Comparison of ENCODE assay signal across 25 cellular contexts in the genomic region with DNA sequence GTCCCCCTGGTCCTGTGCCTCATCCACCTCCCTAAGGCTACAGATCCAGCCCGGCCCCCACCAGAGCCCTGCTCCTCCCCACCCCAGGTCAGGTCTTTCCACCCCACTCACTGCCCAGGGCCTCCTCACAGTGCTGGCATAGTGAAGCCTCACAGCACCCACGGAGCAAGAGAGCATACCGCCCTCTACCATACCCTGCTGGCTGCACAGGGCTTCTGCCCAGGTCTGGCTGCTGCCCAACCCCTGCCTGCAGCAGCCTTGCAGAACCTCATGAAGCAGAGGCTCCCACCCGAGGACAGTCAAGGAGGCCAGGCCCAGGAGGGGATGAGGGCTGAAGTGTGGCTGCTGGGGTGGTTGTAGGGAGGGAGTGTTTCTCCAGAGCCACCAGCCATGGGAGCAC. TPM values are rescaled to one million over a fixed set of nuclear protein-coding genes. Genes with fewer than 3 reads are reported as not detected.
DNase-seq lines count a peak whose midpoint lies in the region; ATAC-seq, FAIRE-seq and TF ChIP-seq lines count a peak whose summit lies in the region.
"Had no signal": no experiment of that assay in that cellular context is flagged by ENCODE, and none has a peak within 500 bp of the region (broad histone marks: within the 10 kb centered on the region; RNA-seq: fewer than 3 reads in every experiment).

No MANE protein-coding gene starts in this region.

- no peak overlapping the region for H4K91ac ChIP-seq in IMR-90 (ENCODE audit: insufficient read depth, low read depth, low read length)

- no peaks in the 10 kb centered on the region for H3K79me1 ChIP-seq in IMR-90 (ENCODE audit: low read depth in 1 of 2, low read length in 2 of 2)

- H3K4me3 ChIP-seq in IMR-90 (ENCODE audit: insufficient read depth, low read depth, low read length) (no peak overlapping the region), Panc1 (ENCODE audit: low read depth in 2 of 2, low read length in 2 of 2) (no peak overlapping the region), kidney (ENCODE audit: low read length in 2 of 2) (no peak overlapping the region)
- H3K4me3 ChIP-seq: adrenal gland, breast epithelium, coronary artery, tibial nerve had no signal

- H3K4me1 Mint-ChIP-seq in activated CD4-positive, alpha-beta memory T cell treated with anti-CD3 and anti-CD28 coated beads for 36 hours (ENCODE audit: low read depth): peaks cover 12% of the 10 kb centered on the region
- H3K4me1 Mint-ChIP-seq: memory B cell had no signal

- H3K9me3 Mint-ChIP-seq in activated CD4-positive, alpha-beta memory T cell treated with anti-CD3 and anti-CD28 coated beads for 36 hours: no peaks in the 10 kb centered on the region
- H3K9me3 Mint-ChIP-seq: activated CD4-positive, alpha-beta memory T cell treated with anti-CD3 and anti-CD28 coated beads, Interleukin-2, amount 10 ng/mL, durations not matched to agents 7 days and 5 days; CD4-positive, alpha-beta memory T cell; memory B cell had no signal

- CTCF ChIA-PET in IMR-90 (lab: Yijun Ruan, JAX) (no interaction called here), Panc1 (lab: Charles Lee) (no interaction called here)
- CTCF ChIA-PET in activated CD4-positive, alpha-beta memory T cell treated with anti-CD3 and anti-CD28 coated beads for 36 hours (lab: Charles Lee): no interaction called here

- peaks cover 12% of the 10 kb centered on the region; the same call in 1 of the 2 replicates for H3K9me3 ChIP-seq in IMR-90 (ENCODE audit: control insufficient read depth, insufficient read depth, low read length)
- no peaks in the 10 kb centered on the region for H3K9me3 ChIP-seq in Panc1 (ENCODE audit: control insufficient read depth, insufficient read depth, low read depth, low read length)
- H3K9me3 ChIP-seq in kidney (ENCODE audit: control insufficient read depth in 1 of 2, low read length in 2 of 2): no peaks in the 10 kb centered on the region
- H3K9me3 ChIP-seq: adrenal gland, breast epithelium had no signal

- peaks cover 29% of the 10 kb centered on the region for H3K27me3 Mint-ChIP-seq in activated CD4-positive, alpha-beta memory T cell treated with anti-CD3 and anti-CD28 coated beads for 36 hours

- H3K4me3 Mint-ChIP-seq in activated CD4-positive, alpha-beta memory T cell treated with anti-CD3 and anti-CD28 coated beads for 36 hours: no peak overlapping the region
- H3K4me3 Mint-ChIP-seq: activated CD4-positive, alpha-beta memory T cell treated with anti-CD3 and anti-CD28 coated beads, Interleukin-2, amount 10 ng/mL, durations not matched to agents 7 days and 5 days; CD4-positive, alpha-beta memory T cell; memory B cell had no signal

- FAIRE-seq in kidney (lab: Jason Lieb, UNC): no peak
- FAIRE-seq: endometrium, GM12892, small intestine had no signal

- H3K18ac ChIP-seq in IMR-90 (ENCODE audit: low read depth, low read length): no peak overlapping the region

- TF ChIP-seq CTCF in IMR-90 (conservative IDR thresholded peaks at IDR 0.05; ENCODE audit: low read depth, low read length) (no peak), Panc1 (IDR thresholded peaks at IDR 0.05) (no peak; the same call in 1 of the 2 replicates), kidney (IDR thresholded peaks at IDR 0.05; ENCODE audit: borderline replicate concordance, extremely low read depth, insufficient read depth) (no peak)

- H2AFZ ChIP-seq in IMR-90 (replicated peaks; ENCODE audit: low read length, poor library complexity): peak overlapping the region; percentile 32

- no peak overlapping the region for H3K9ac ChIP-seq in IMR-90 (ENCODE audit: low read depth, low read length)
- H3K9ac ChIP-seq in kidney (ENCODE audit: low read length in 2 of 2): no peak overlapping the region
- H3K9ac ChIP-seq: KMS-11 had no signal

- H3K4me2 ChIP-seq in IMR-90 (ENCODE audit: low read depth, low read length): no peak overlapping the region
- H3K4me2 ChIP-seq: KMS-11 had no signal

- no peaks in the 10 kb centered on the region for H3K36me3 Mint-ChIP-seq in activated CD4-positive, alpha-beta memory T cell treated with anti-CD3 and anti-CD28 coated beads for 36 hours
- H3K36me3 Mint-ChIP-seq: CD4-positive, alpha-beta memory T cell; memory B cell had no signal

- no peaks in the 10 kb centered on the region for H4K20me1 ChIP-seq in IMR-90 (ENCODE audit: insufficient read depth, low read length)

- POLR2A ChIA-PET in IMR-90 (lab: Charles Lee; ENCODE audit: unreplicated experiment): no interaction called here
- POLR2A ChIA-PET in Panc1 (lab: Charles Lee): no interaction called here
- POLR2A ChIA-PET in activated CD4-positive, alpha-beta memory T cell treated with anti-CD3 and anti-CD28 coated beads for 36 hours (lab: Charles Lee): no interaction called here

- H2BK15ac ChIP-seq in IMR-90 (ENCODE audit: low read depth, low read length): no peak overlapping the region

- H3K14ac ChIP-seq in IMR-90 (replicated peaks; ENCODE audit: low read depth, low read length): no peak overlapping the region

- in situ Hi-C loops in IMR-90 (cut with MboI; ENCODE audit: low sequenced_read_pairs) (no loop called here), Panc1 (cut with HindIII; ENCODE audit: low pct_unique_long_range_greater_than_20kb, low sequenced_read_pairs) (no loop called here)

- TF ChIP-seq POLR2A in IMR-90 (IDR thresholded peaks at IDR 0.05; ENCODE audit: low read depth, low read length): no peak

- ATAC-seq in IMR-90 (ENCODE audit: low read depth) (no peak), Panc1 (peak; percentile 26)

- no peak overlapping the region for H3K27ac ChIP-seq in IMR-90 (ENCODE audit: insufficient read depth, low read length)
- H3K27ac ChIP-seq in Panc1 (ENCODE audit: low read length): no peak overlapping the region
- H3K27ac ChIP-seq in kidney (ENCODE audit: low read depth in 2 of 2, low read length in 2 of 2): no peak overlapping the region
- H3K27ac ChIP-seq: adrenal gland, breast epithelium, coronary artery, KMS-11, tibial nerve had no signal

- H2BK20ac ChIP-seq in IMR-90 (ENCODE audit: low read depth, low read length): no peak overlapping the region

- no peak for DNase-seq in IMR-90
- DNase-seq in Panc1 (ENCODE audit: low read depth, low spot score): no peak
- DNase-seq in kidney: peak; percentile 49
- DNase-seq in NCI-H1105 treated with DMSO at 0.1 percent for 48 hours (lab: John Stamatoyannopoulos, UW): no peak
- DNase-seq in activated CD4-positive, alpha-beta memory T cell treated with anti-CD3 and anti-CD28 coated beads for 36 hours: no peak
- DNase-seq: activated CD4-positive, alpha-beta memory T cell treated with anti-CD3 and anti-CD28 coated beads, Interleukin-2, amount 10 ng/mL, durations not matched to agents 7 days and 5 days; activated gamma-delta T cell; adrenal gland; CD4-positive, alpha-beta memory T cell; DMS79; HCEC 1CT; NCI-H187 treated with DMSO at 0.1 percent for 48 hours; NCI-H526 treated with DMSO at 0.1 percent for 48 hours; small intestine; stimulated activated naive CD4-positive, alpha-beta T cell; T1000 had no signal

- H3K23ac ChIP-seq in IMR-90 (ENCODE audit: low read depth, low read length): no peak overlapping the region

- H3K36me3 ChIP-seq in IMR-90 (ENCODE audit: control insufficient read depth, insufficient read depth, low read length) (no peaks in the 10 kb centered on the region), Panc1 (ENCODE audit: control insufficient read depth, insufficient read depth, low read length) (no peaks in the 10 kb centered on the region), kidney (ENCODE audit: control insufficient read depth in 1 of 2, insufficient read depth in 2 of 2, low read length in 2 of 2) (no peaks in the 10 kb centered on the region)
- H3K36me3 ChIP-seq: adrenal gland, breast epithelium, tibial nerve had no signal

- H3K4me1 ChIP-seq in IMR-90 (ENCODE audit: control insufficient read depth, insufficient read depth, low read length) (peaks cover 2% of the 10 kb centered on the region; the same call in 1 of the 2 replicates), Panc1 (ENCODE audit: control insufficient read depth, insufficient read depth, low read length) (peaks cover 3% of the 10 kb centered on the region; the same call in 1 of the 2 replicates), kidney (ENCODE audit: control insufficient read depth in 1 of 2, insufficient read depth in 1 of 2, low read depth in 1 of 2, low read length in 2 of 2) (peaks cover 0 to 5% of the 10 kb centered on the region in 2 donors)
- H3K4me1 ChIP-seq: adrenal gland, breast epithelium had no signal

- no peak overlapping the region for H3K56ac ChIP-seq in IMR-90 (ENCODE audit: extremely low read depth, insufficient read depth, low read length)

- H2AK9ac ChIP-seq in IMR-90 (replicated peaks; ENCODE audit: low read depth, low read length, poor library complexity): no peak overlapping the region

- BruUV-seq in IMR-90 (replicated peaks; lab: Mats Ljungman, UMichigan) (no TSS peak), Panc1 (replicated peaks; lab: Mats Ljungman, UMichigan) (no TSS peak)

- H3K27ac Mint-ChIP-seq in activated CD4-positive, alpha-beta memory T cell treated with anti-CD3 and anti-CD28 coated beads for 36 hours: no peak overlapping the region
- H3K27ac Mint-ChIP-seq: activated CD4-positive, alpha-beta memory T cell treated with anti-CD3 and anti-CD28 coated beads, Interleukin-2, amount 10 ng/mL, durations not matched to agents 7 days and 5 days; CD4-positive, alpha-beta memory T cell; memory B cell had no signal

- H2BK120ac ChIP-seq in IMR-90 (ENCODE audit: low read depth, low read length): no peak overlapping the region

- H3K27me3 ChIP-seq in IMR-90 (ENCODE audit: control insufficient read depth, insufficient read depth, low read length) (peaks cover 58% of the 10 kb centered on the region), Panc1 (ENCODE audit: control insufficient read depth, insufficient read depth, low read length) (no peaks in the 10 kb centered on the region)

- intact Hi-C loops in IMR-90 (cut with micrococcal nuclease): no loop called here
- intact Hi-C loops in Panc1 (cut with micrococcal nuclease; ENCODE audit: unreplicated experiment): no loop called here
- intact Hi-C loops in kidney (cut with DNase I): no loop called here
- intact Hi-C loops in activated CD4-positive, alpha-beta memory T cell treated with anti-CD3 and anti-CD28 coated beads for 36 hours (cut with micrococcal nuclease): no loop called here

- no peak overlapping the region for H2BK5ac ChIP-seq in IMR-90 (ENCODE audit: low read depth, low read length, poor library complexity, severe bottlenecking)

- H4K5ac ChIP-seq in IMR-90 (ENCODE audit: low read depth, low read length): no peak overlapping the region

- dilution Hi-C loops in IMR-90 (cut with HindIII; ENCODE audit: low sequenced_read_pairs, unreplicated experiment): no loop called here

- H3K9me1 ChIP-seq in IMR-90 (ENCODE audit: insufficient read depth, low read length): no peaks in the 10 kb centered on the region

- no peak overlapping the region for H2AK5ac ChIP-seq in IMR-90 (ENCODE audit: low read depth, low read length)

- H3K4ac ChIP-seq in IMR-90 (ENCODE audit: low read depth, low read length): no peak overlapping the region

- no peak for TF ChIP-seq RAD21 in IMR-90 (IDR thresholded peaks at IDR 0.05; ENCODE audit: low read length)

- WGBS in IMR-90 (ENCODE audit: extremely low coverage in 2 of 2, insufficient read length in 1 of 2), 2 experiments: 70% methylated on average over 3 of the region's 4 CpGs; no CpG with 5 or more reads in 1 of the 2 experiments

- H4K8ac ChIP-seq in IMR-90 (ENCODE audit: low read depth in 2 of 2, low read length in 2 of 2): no peak overlapping the region

RNA-seq across cellular contexts. Expression of gene ARF1, which starts 19.7 kb away (rescaled TPM):
- total RNA-seq in IMR-90 (2012; rRNA removed): 306 and 330 TPM in 2 replicates
- polyA plus RNA-seq in IMR-90 (2012; rRNA removed): 1,099 and 1,100 TPM in 2 replicates
- polyA plus RNA-seq in IMR-90 (2012; cell fraction: cytosol; rRNA removed): 570 and 893 TPM in 2 replicates
- polyA plus RNA-seq in IMR-90 (2012; cell fraction: nucleus; rRNA removed; ENCODE audit: low replicate concordance): 435 and 685 TPM in 2 replicates
- total RNA-seq in Panc1 (2021; ENCODE audit: unreplicated experiment): 321 TPM
- 556 TPM for polyA plus RNA-seq in Panc1 (2012; ENCODE audit: insufficient read length)
- 383 TPM for total RNA-seq in kidney
- 398 TPM for polyA plus RNA-seq in kidney (ENCODE audit: insufficient read depth, low read depth, low replicate concordance)
- total RNA-seq in activated CD4-positive, alpha-beta memory T cell treated with anti-CD3 and anti-CD28 coated beads for 36 hours: 100 to 1,000 TPM; 346 to 355 TPM

RNA-seq across cellular contexts. Expression of gene C1orf35, which starts 40.3 kb away (rescaled TPM):
- total RNA-seq in IMR-90 (2012; rRNA removed): 4.3 and 4.7 TPM in 2 replicates
- 13.0 and 15.4 TPM in 2 replicates for polyA plus RNA-seq in IMR-90 (2012; rRNA removed)
- 20.6 and 27.3 TPM in 2 replicates for polyA plus RNA-seq in IMR-90 (2012; cell fraction: cytosol; rRNA removed)
- polyA plus RNA-seq in IMR-90 (2012; cell fraction: nucleus; rRNA removed; ENCODE audit: low replicate concordance): 46.8 and 78.0 TPM in 2 replicates
- 24.9 TPM for total RNA-seq in Panc1 (2021; ENCODE audit: unreplicated experiment)
- polyA plus RNA-seq in Panc1 (2012; ENCODE audit: insufficient read length): 28.1 TPM
- 17.4 TPM for total RNA-seq in kidney
- 17.6 TPM for polyA plus RNA-seq in kidney (ENCODE audit: insufficient read depth, low read depth, low replicate concordance)
- total RNA-seq in activated CD4-positive, alpha-beta memory T cell treated with anti-CD3 and anti-CD28 coated beads for 36 hours: 10 to 100 TPM; 21.9 to 22.1 TPM

RNA-seq across cellular contexts. Expression of gene MRPL55, which starts 46.3 kb away (rescaled TPM):
- total RNA-seq in IMR-90 (2012; rRNA removed) (48.9 TPM in 2 replicates), Panc1 (2021; ENCODE audit: unreplicated experiment) (53.0 TPM), kidney (37.8 TPM)
- polyA plus RNA-seq in IMR-90 (2012; rRNA removed) (95.4 and 121 TPM in 2 replicates), kidney (ENCODE audit: insufficient read depth, low read depth, low replicate concordance) (141 TPM)
- polyA plus RNA-seq in IMR-90 (2012; cell fraction: cytosol; rRNA removed): 115 and 152 TPM in 2 replicates
- 146 and 244 TPM in 2 replicates for polyA plus RNA-seq in IMR-90 (2012; cell fraction: nucleus; rRNA removed; ENCODE audit: low replicate concordance)
- 128 TPM for polyA plus RNA-seq in Panc1 (2012; ENCODE audit: insufficient read length)
- 10 to 100 TPM; 51.1 to 52.7 TPM for total RNA-seq in activated CD4-positive, alpha-beta memory T cell treated with anti-CD3 and anti-CD28 coated beads for 36 hours

RNA-seq across cellular contexts. Expression of gene WNT3A, which starts 56.0 kb away (rescaled TPM):
- not detected in 2 replicates for total RNA-seq in IMR-90 (2012; rRNA removed)
- polyA plus RNA-seq in IMR-90 (2012; rRNA removed): not detected in 2 replicates
- polyA plus RNA-seq in IMR-90 (2012; cell fraction: cytosol; rRNA removed): not detected in 2 replicates
- polyA plus RNA-seq in IMR-90 (2012; cell fraction: nucleus; rRNA removed; ENCODE audit: low replicate concordance): not detected in 2 replicates
- total RNA-seq in Panc1 (2021; ENCODE audit: unreplicated experiment): not detected
- not detected for polyA plus RNA-seq in Panc1 (2012; ENCODE audit: insufficient read length)
- not detected for total RNA-seq in kidney
- polyA plus RNA-seq in kidney (ENCODE audit: insufficient read depth, low read depth, low replicate concordance): not detected
- not detected for total RNA-seq in activated CD4-positive, alpha-beta memory T cell treated with anti-CD3 and anti-CD28 coated beads for 36 hours
- total RNA-seq: activated CD4-positive, alpha-beta memory T cell treated with anti-CD3 and anti-CD28 coated beads, Interleukin-2, amount 10 ng/mL, durations not matched to agents 7 days and 5 days; adrenal gland; CD4-positive, alpha-beta memory T cell; HT-29; myocyte; tibial nerve had no signal
- polyA plus RNA-seq: adrenal gland; CD4-positive, alpha-beta memory T cell; small intestine had no signal
